In genomic region chr17:313911-314613, GRCh38 we compare ENCODE assay signal across 1 cellular context.
A peak's percentile ranks its signal among the peaks of the same experiment; 100 is the strongest.
TF ChIP-seq lines count a peak whose summit lies in the region.

No MANE protein-coding gene starts in this region.

TF ChIP-seq in HEK293, 187 proteins besides CTCF, POLR2A, EP300 and RAD21 (continued from another document):
- no peak for TF ChIP-seq ZNF645 (tag by site-specific recombination; IDR thresholded peaks at IDR 0.05)
- TF ChIP-seq KLF9 (tag by site-specific recombination; IDR thresholded peaks at IDR 0.05; ENCODE audit: low read depth): no peak
- TF ChIP-seq ZNF292 (tag by site-specific recombination; IDR thresholded peaks at IDR 0.05; ENCODE audit: borderline replicate concordance, low read depth): no peak
- no peak for TF ChIP-seq ZNF398 (tag by site-specific recombination; IDR thresholded peaks at IDR 0.05)
- peak; percentile 95 for TF ChIP-seq BCL11A (tag by site-specific recombination; IDR thresholded peaks at IDR 0.05; ENCODE audit: low read depth)
